In genomic region chrX:925094-925493, GRCh38 we compare ENCODE assay signal across 3 cellular contexts.
TF ChIP-seq lines count a peak whose summit lies in the region.

No MANE protein-coding gene starts in this region.

TF ChIP-seq in HEK293, 187 proteins besides CTCF, POLR2A, EP300 and RAD21 (continued from another document):
- peak; percentile 82 for TF ChIP-seq ZNF366 (tag by site-specific recombination; conservative IDR thresholded peaks at IDR 0.05)

TF ChIP-seq in K562, 482 proteins besides CTCF, POLR2A, EP300 and RAD21 (continued from another document):
- peak; percentile 22 for TF ChIP-seq DACH1 (IDR thresholded peaks at IDR 0.05; ENCODE audit: partially characterized antibody)
- TF ChIP-seq ZC3H8 (IDR thresholded peaks at IDR 0.05), result no peak

TF ChIP-seq in H1, 55 proteins besides CTCF, POLR2A, EP300 and RAD21 (continued from another document):
- TF ChIP-seq RBBP5 (IDR thresholded peaks at IDR 0.05; ENCODE audit: borderline replicate concordance, low read depth, low read length) (no peak), NANOG (IDR thresholded peaks at IDR 0.05; ENCODE audit: insufficient read depth, low read depth, low read length, poor library complexity, severe bottlenecking) (no peak), FOSL1 (IDR thresholded peaks at IDR 0.05; ENCODE audit: insufficient read depth, low read depth, low read length) (no peak), EGR1 (IDR thresholded peaks at IDR 0.05; ENCODE audit: borderline replicate concordance, low read depth, low read length) (no peak), BACH1 (IDR thresholded peaks at IDR 0.05; ENCODE audit: low read length) (no peak), POU5F1 (IDR thresholded peaks at IDR 0.05; ENCODE audit: low read depth, low read length) (no peak), CBX8 (IDR thresholded peaks at IDR 0.05; ENCODE audit: borderline replicate concordance, low read depth, low read length) (no peak), SIN3A (conservative IDR thresholded peaks at IDR 0.05 in 1 of 2, IDR thresholded peaks at IDR 0.05 in 1 of 2; ENCODE audit: low read depth in 1 of 2, low read length in 2 of 2) (no peak), SIRT6 (IDR thresholded peaks at IDR 0.05; ENCODE audit: low read length) (no peak), EZH2 (IDR thresholded peaks at IDR 0.05; ENCODE audit: low read depth, low read length, severe bottlenecking) (no peak), SUZ12 (IDR thresholded peaks at IDR 0.05; ENCODE audit: low read length) (no peak)
TF ChIP-seq in H1: peak in this region for 0.
